1 cellular context compared by ENCODE assay signal in genomic region chr5:109907189-109907588, GRCh38.
TF ChIP-seq lines count a peak whose summit lies in the region.

No MANE protein-coding gene starts in this region.

TF ChIP-seq in HepG2, 621 proteins besides CTCF, POLR2A, EP300 and RAD21:
- TF ChIP-seq ZMYM4 (CRISPR knock-in tag; IDR thresholded peaks at IDR 0.05) (peak; percentile 30; the same call in 1 of the 2 replicates), DRAP1 (CRISPR knock-in tag; IDR thresholded peaks at IDR 0.05) (no peak), ATF4 (CRISPR knock-in tag; IDR thresholded peaks at IDR 0.05) (no peak), ZNF652 (CRISPR knock-in tag; IDR thresholded peaks at IDR 0.05; ENCODE audit: borderline replicate concordance, low read depth) (peak; percentile 32; the same call in 1 of the 2 replicates), HNF1B (CRISPR knock-in tag; IDR thresholded peaks at IDR 0.05) (no peak), NFKB2 (CRISPR knock-in tag; IDR thresholded peaks at IDR 0.05; ENCODE audit: borderline replicate concordance) (no peak), HOXA3 (CRISPR knock-in tag; IDR thresholded peaks at IDR 0.05) (0 out of 2 replicates have a peak, but pooled peaks have one; percentile 17), SETDB1 (CRISPR knock-in tag; IDR thresholded peaks at IDR 0.05; ENCODE audit: borderline replicate concordance) (no peak), ZNF720 (CRISPR knock-in tag; IDR thresholded peaks at IDR 0.05) (no peak), POGZ (CRISPR knock-in tag; IDR thresholded peaks at IDR 0.05) (0 out of 2 replicates have a peak, but pooled peaks have one; percentile 41), ZNF331 (CRISPR knock-in tag; IDR thresholded peaks at IDR 0.05) (0 out of 2 replicates have a peak, but pooled peaks have one; percentile 16), PLSCR1 (CRISPR knock-in tag; IDR thresholded peaks at IDR 0.05; ENCODE audit: borderline replicate concordance) (no peak)
